ENCODE assay signal across 14 cellular contexts in genomic region chr10:86043236-86043635, GRCh38.
A peak's percentile ranks its signal among the peaks of the same experiment; 100 is the strongest.
DNase-seq lines count a peak whose midpoint lies in the region; ATAC-seq and TF ChIP-seq lines count a peak whose summit lies in the region.
"Had no signal": no experiment of that assay in that cellular context is flagged by ENCODE, and none has a peak within 500 bp of the region (broad histone marks: within the 10 kb centered on the region; RNA-seq: fewer than 3 reads in every experiment).

No MANE protein-coding gene starts in this region.

- H3K27ac Mint-ChIP-seq in activated T-helper 1 cell treated with anti-CD3 and anti-CD28 coated beads, Interleukin-12 subunit alpha, Interleukin-12 subunit beta, Interleukin-2, Interleukin-4 antibody, amounts not matched to agents 30 ng/mL and 10 ng/mL and 1 ng/mL, durations not matched to agents 14 hours and 24 hours and 36 hours: no peak overlapping the region
- no peak overlapping the region for H3K27ac Mint-ChIP-seq in glutamatergic neuron (ENCODE audit: unreplicated experiment)
- H3K27ac Mint-ChIP-seq: CD4-positive, alpha-beta memory T cell had no signal

- no peaks in the 10 kb centered on the region for H3K9me3 Mint-ChIP-seq in activated T-helper 1 cell treated with anti-CD3 and anti-CD28 coated beads, Interleukin-12 subunit alpha, Interleukin-12 subunit beta, Interleukin-2, Interleukin-4 antibody, amounts not matched to agents 30 ng/mL and 10 ng/mL and 1 ng/mL, durations not matched to agents 14 hours and 24 hours and 36 hours
- H3K9me3 Mint-ChIP-seq in glutamatergic neuron (ENCODE audit: unreplicated experiment): no peaks in the 10 kb centered on the region
- H3K9me3 Mint-ChIP-seq: CD4-positive, alpha-beta memory T cell had no signal

- intact Hi-C loops in activated T-helper 1 cell treated with anti-CD3 and anti-CD28 coated beads, Interleukin-12 subunit alpha, Interleukin-12 subunit beta, Interleukin-2, Interleukin-4 antibody, amounts not matched to agents 30 ng/mL and 10 ng/mL and 1 ng/mL, durations not matched to agents 14 hours and 24 hours and 36 hours (cut with micrococcal nuclease): no loop called here

- H3K27me3 Mint-ChIP-seq in activated T-helper 1 cell treated with anti-CD3 and anti-CD28 coated beads, Interleukin-12 subunit alpha, Interleukin-12 subunit beta, Interleukin-2, Interleukin-4 antibody, amounts not matched to agents 30 ng/mL and 10 ng/mL and 1 ng/mL, durations not matched to agents 14 hours and 24 hours and 36 hours (ENCODE audit: insufficient read depth): peaks cover 12% of the 10 kb centered on the region
- peaks cover 2% of the 10 kb centered on the region for H3K27me3 Mint-ChIP-seq in glutamatergic neuron (ENCODE audit: unreplicated experiment)

- TF ChIP-seq CTCF in glutamatergic neuron (IDR thresholded peaks at IDR 0.05; ENCODE audit: partially characterized antibody, unreplicated experiment): no peak

- DNase-seq in activated CD8-positive, alpha-beta memory T cell treated with anti-CD3 and anti-CD28 coated beads for 24 hours: peak; percentile 41
- DNase-seq in activated CD8-positive, alpha-beta memory T cell treated with anti-CD3 and anti-CD28 coated beads, Interleukin-2, amount 50 U/mL, for 4 hours: no peak
- peak; percentile 66 for DNase-seq in NCI-H2171 (lab: John Stamatoyannopoulos, UW)
- no peak for DNase-seq in activated T-helper 1 cell treated with anti-CD3 and anti-CD28 coated beads, Interleukin-12 subunit alpha, Interleukin-12 subunit beta, Interleukin-2, Interleukin-4 antibody, amounts not matched to agents 30 ng/mL and 10 ng/mL and 1 ng/mL, durations not matched to agents 14 hours and 24 hours and 36 hours (ENCODE audit: low spot score)
- no peak for DNase-seq in RPMI8226
- DNase-seq in glutamatergic neuron: no peak
- DNase-seq: AML-193; CD4-positive, alpha-beta memory T cell; KG1; NCI-H1092; NCI-H187 treated with DMSO at 0.1 percent for 48 hours; NCI-H446; SIG-M5 had no signal

- H3K4me1 Mint-ChIP-seq in activated T-helper 1 cell treated with anti-CD3 and anti-CD28 coated beads, Interleukin-12 subunit alpha, Interleukin-12 subunit beta, Interleukin-2, Interleukin-4 antibody, amounts not matched to agents 30 ng/mL and 10 ng/mL and 1 ng/mL, durations not matched to agents 14 hours and 24 hours and 36 hours (ENCODE audit: low read depth): peaks cover 13% of the 10 kb centered on the region
- peaks cover 2% of the 10 kb centered on the region for H3K4me1 Mint-ChIP-seq in glutamatergic neuron (ENCODE audit: low read depth, unreplicated experiment)

- ATAC-seq in esophagus mucosa: peak; percentile 67

- no peak overlapping the region for H3K4me3 Mint-ChIP-seq in activated T-helper 1 cell treated with anti-CD3 and anti-CD28 coated beads, Interleukin-12 subunit alpha, Interleukin-12 subunit beta, Interleukin-2, Interleukin-4 antibody, amounts not matched to agents 30 ng/mL and 10 ng/mL and 1 ng/mL, durations not matched to agents 14 hours and 24 hours and 36 hours
- H3K4me3 Mint-ChIP-seq in glutamatergic neuron (ENCODE audit: unreplicated experiment): no peak overlapping the region
- H3K4me3 Mint-ChIP-seq: CD4-positive, alpha-beta memory T cell had no signal

- H3K36me3 Mint-ChIP-seq in activated T-helper 1 cell treated with anti-CD3 and anti-CD28 coated beads, Interleukin-12 subunit alpha, Interleukin-12 subunit beta, Interleukin-2, Interleukin-4 antibody, amounts not matched to agents 30 ng/mL and 10 ng/mL and 1 ng/mL, durations not matched to agents 14 hours and 24 hours and 36 hours (ENCODE audit: low read depth): no peaks in the 10 kb centered on the region
- H3K36me3 Mint-ChIP-seq in glutamatergic neuron (ENCODE audit: unreplicated experiment): no peaks in the 10 kb centered on the region
- H3K36me3 Mint-ChIP-seq: CD4-positive, alpha-beta memory T cell had no signal

Comparison
In these comparisons a context has a peak if more than half of its experiments do, and no peak if none do; other contexts are left out.
1. DNase-seq: peak in activated CD8-positive, alpha-beta memory T cell treated with anti-CD3 and anti-CD28 coated beads for 24 hours (single experiment) and NCI-H2171 (single experiment); none in activated CD8-positive, alpha-beta memory T cell treated with anti-CD3 and anti-CD28 coated beads, Interleukin-2, amount 50 U/mL, for 4 hours (single experiment), activated T-helper 1 cell treated with anti-CD3 and anti-CD28 coated beads, Interleukin-12 subunit alpha, Interleukin-12 subunit beta, Interleukin-2, Interleukin-4 antibody, amounts not matched to agents 30 ng/mL and 10 ng/mL and 1 ng/mL, durations not matched to agents 14 hours and 24 hours and 36 hours (single experiment), RPMI8226 (single experiment) and glutamatergic neuron (single experiment).